Comparison of ENCODE assay signal across 8 cellular contexts in genomic region chr12:108690799-108691153, GRCh38. TPM values are rescaled to one million over a fixed set of nuclear protein-coding genes. Genes with fewer than 3 reads are reported as not detected.
DNase-seq lines count a peak whose midpoint lies in the region; ATAC-seq, FAIRE-seq and TF ChIP-seq lines count a peak whose summit lies in the region.

No MANE protein-coding gene starts in this region.

- H3K36me3 ChIP-seq in keratinocyte (ENCODE audit: control insufficient read depth in 2 of 2, extremely low read depth in 1 of 2, insufficient read depth in 2 of 2, low read length in 2 of 2): peaks cover 2 to 14% of the 10 kb centered on the region in 2 experiments
- H3K36me3 ChIP-seq in thoracic aorta: no peaks in the 10 kb centered on the region

- H3K4me1 Mint-ChIP-seq in activated T-cell treated with anti-CD3 and anti-CD28 coated beads, Interleukin-2, amount 50 U/mL, for 24 hours (ENCODE audit: low read depth): peaks cover 82% of the 10 kb centered on the region
- peaks cover 60% of the 10 kb centered on the region for H3K4me1 Mint-ChIP-seq in activated CD8-positive, alpha-beta T cell treated with anti-CD3 and anti-CD28 coated beads, Interleukin-2, amount 10 ng/mL, durations not matched to agents 7 days and 5 days (ENCODE audit: low read depth)

- H3K4me3 ChIP-seq in keratinocyte (ENCODE audit: control insufficient read depth in 2 of 3, extremely low read depth in 1 of 3, insufficient read depth in 2 of 3, low read depth in 1 of 3, low read length in 3 of 3) (peak overlapping the region in 2 of 3 experiments; percentile 64 to 67), thoracic aorta (peak overlapping the region; percentile 52)

- peaks cover 3% of the 10 kb centered on the region for H4K20me1 ChIP-seq in keratinocyte (ENCODE audit: control insufficient read depth, extremely low read depth, insufficient read depth, low read length)

- H3K27ac Mint-ChIP-seq in activated T-cell treated with anti-CD3 and anti-CD28 coated beads, Interleukin-2, amount 50 U/mL, for 24 hours: peak overlapping the region; percentile 99
- H3K27ac Mint-ChIP-seq in activated CD8-positive, alpha-beta T cell treated with anti-CD3 and anti-CD28 coated beads, Interleukin-2, amount 10 ng/mL, durations not matched to agents 7 days and 5 days: peak overlapping the region; percentile 87

- TF ChIP-seq CTCF in keratinocyte (optimal IDR thresholded peaks at IDR 0.05 in 1 of 3, IDR thresholded peaks at IDR 0.05 in 1 of 3, conservative IDR thresholded peaks at IDR 0.05 in 1 of 3; ENCODE audit: extremely low read depth in 1 of 3, insufficient read depth in 2 of 3, low read length in 3 of 3) (no peak), thoracic aorta (IDR thresholded peaks at IDR 0.05) (no peak)

- no peak for ATAC-seq in activated CD8-positive, alpha-beta T cell treated with anti-CD3 and anti-CD28 coated beads, Interleukin-2, amount 10 ng/mL, durations not matched to agents 7 days and 5 days
- no peak for ATAC-seq in thoracic aorta (ENCODE audit: insufficient number of reproducible peaks, low FRiP score, low read depth)

- H3K9me1 ChIP-seq in keratinocyte (ENCODE audit: control insufficient read depth, extremely low read depth, insufficient read depth, low read length): peaks cover 7% of the 10 kb centered on the region

- no peak for DNase-seq in activated T-cell treated with anti-CD3 and anti-CD28 coated beads, Interleukin-2, amount 50 U/mL, for 24 hours
- DNase-seq in activated T-cell treated with anti-CD3 and anti-CD28 coated beads, Interleukin-2, amount 50 U/mL, for 48 hours: no peak
- no peak for DNase-seq in activated CD8-positive, alpha-beta T cell treated with anti-CD3 and anti-CD28 coated beads, Interleukin-2, amount 10 ng/mL, durations not matched to agents 7 days and 5 days
- DNase-seq in keratinocyte (ENCODE audit: low read depth, low spot score): no peak
- DNase-seq in thoracic aorta (ENCODE audit: low spot score): no peak
- DNase-seq in activated CD4-positive, alpha-beta T cell treated with anti-CD3 and anti-CD28 coated beads, Interleukin-2, amount 50 U/mL, for 4 hours: no peak
- DNase-seq in stimulated activated CD4-positive, alpha-beta T cell treated with anti-CD3 and anti-CD28 coated beads, Interleukin-2, amount 100 ng/mL, for 48 hours: no peak
- no peak for DNase-seq in activated CD4-positive, alpha-beta T cell treated with anti-CD3 and anti-CD28 coated beads, Interleukin-2, amount 50 U/mL, for 48 hours

- H3K27me3 Mint-ChIP-seq in activated T-cell treated with anti-CD3 and anti-CD28 coated beads, Interleukin-2, amount 50 U/mL, for 24 hours: no peaks in the 10 kb centered on the region
- H3K27me3 Mint-ChIP-seq in activated CD8-positive, alpha-beta T cell treated with anti-CD3 and anti-CD28 coated beads, Interleukin-2, amount 10 ng/mL, durations not matched to agents 7 days and 5 days (ENCODE audit: low read depth): no peaks in the 10 kb centered on the region

- H3K27ac ChIP-seq in keratinocyte (ENCODE audit: control insufficient read depth, insufficient read depth, low read length): peak overlapping the region; percentile 98
- peak overlapping the region; percentile 95 for H3K27ac ChIP-seq in thoracic aorta

- CTCF ChIA-PET in activated CD8-positive, alpha-beta T cell treated with anti-CD3 and anti-CD28 coated beads, Interleukin-2, amount 10 ng/mL, durations not matched to agents 7 days and 5 days (lab: Charles Lee): interaction anchor here (1.1 to 4.4 kb wide), 11 partner anchors 11 to 120 kb away, joined by 3 to 41 read pairs (median 4); no protein-coding TSS in a partner anchor

- no peaks in the 10 kb centered on the region for H3K27me3 ChIP-seq in keratinocyte (ENCODE audit: control insufficient read depth, extremely low read depth, insufficient read depth, low read length)
- H3K27me3 ChIP-seq in thoracic aorta (replicated peaks; ENCODE audit: insufficient read depth): no peaks in the 10 kb centered on the region

- H3K4me1 ChIP-seq in keratinocyte (ENCODE audit: control insufficient read depth, extremely low read depth, insufficient read depth, low read length) (peaks cover 53% of the 10 kb centered on the region), thoracic aorta (ENCODE audit: control insufficient read depth in 1 of 2, low read depth in 2 of 2) (peaks cover 63 to 87% of the 10 kb centered on the region in 2 donors)

- H3K9me3 ChIP-seq in keratinocyte (ENCODE audit: control insufficient read depth, low read depth, low read length): no peaks in the 10 kb centered on the region
- H3K9me3 ChIP-seq in thoracic aorta: no peaks in the 10 kb centered on the region

- peak overlapping the region; percentile 64 for H3K4me3 Mint-ChIP-seq in activated T-cell treated with anti-CD3 and anti-CD28 coated beads, Interleukin-2, amount 50 U/mL, for 24 hours
- H3K4me3 Mint-ChIP-seq in activated CD8-positive, alpha-beta T cell treated with anti-CD3 and anti-CD28 coated beads, Interleukin-2, amount 10 ng/mL, durations not matched to agents 7 days and 5 days: peak overlapping the region; percentile 64

- dilution Hi-C loops in keratinocyte (cut with MboI; ENCODE audit: extremely low pct_ligation_motif_present, low sequenced_read_pairs): no loop called here

- peaks cover 11% of the 10 kb centered on the region for H3K36me3 Mint-ChIP-seq in activated T-cell treated with anti-CD3 and anti-CD28 coated beads, Interleukin-2, amount 50 U/mL, for 24 hours (ENCODE audit: low read depth)
- H3K36me3 Mint-ChIP-seq in activated CD8-positive, alpha-beta T cell treated with anti-CD3 and anti-CD28 coated beads, Interleukin-2, amount 10 ng/mL, durations not matched to agents 7 days and 5 days (ENCODE audit: low read depth): peaks cover 9% of the 10 kb centered on the region

- peaks cover 3% of the 10 kb centered on the region for H3K9me3 Mint-ChIP-seq in activated T-cell treated with anti-CD3 and anti-CD28 coated beads, Interleukin-2, amount 50 U/mL, for 24 hours
- no peaks in the 10 kb centered on the region for H3K9me3 Mint-ChIP-seq in activated CD8-positive, alpha-beta T cell treated with anti-CD3 and anti-CD28 coated beads, Interleukin-2, amount 10 ng/mL, durations not matched to agents 7 days and 5 days (ENCODE audit: insufficient read depth)

- peak overlapping the region; percentile 100 for H3K4me2 ChIP-seq in keratinocyte (ENCODE audit: control insufficient read depth, extremely low read depth, insufficient read depth, low read depth, low read length)

- FAIRE-seq in keratinocyte (lab: Jason Lieb, UNC): no peak

- POLR2A ChIA-PET in activated CD8-positive, alpha-beta T cell treated with anti-CD3 and anti-CD28 coated beads, Interleukin-2, amount 10 ng/mL, durations not matched to agents 7 days and 5 days (lab: Charles Lee): interaction anchor here (0.6 to 1.0 kb wide), 2 partner anchors 14 to 40 kb away, joined by 3 read pairs; no protein-coding TSS in a partner anchor

- peak overlapping the region; percentile 86 for H3K9ac ChIP-seq in keratinocyte (ENCODE audit: control insufficient read depth, extremely low read depth, insufficient read depth, low read length)

- peaks cover 79% of the 10 kb centered on the region for H3K79me2 ChIP-seq in keratinocyte (ENCODE audit: control insufficient read depth, insufficient read depth, low read length)

- no peak overlapping the region for H2AFZ ChIP-seq in keratinocyte (ENCODE audit: control insufficient read depth, low read length)

RNA-seq across cellular contexts. Expression of gene CORO1C, which starts 40.5 kb away (rescaled TPM):
- 10 to 100 TPM; 66.3 to 69.2 TPM for total RNA-seq in activated CD8-positive, alpha-beta T cell treated with anti-CD3 and anti-CD28 coated beads, Interleukin-2, amount 10 ng/mL, durations not matched to agents 7 days and 5 days
- polyA plus RNA-seq in keratinocyte: 230 to 283 TPM (median 268 TPM) in 3 replicates
- polyA plus RNA-seq in keratinocyte (2011; ENCODE audit: low read depth): 278 TPM
- 207 and 228 TPM in 2 replicates for polyA plus RNA-seq in keratinocyte (2011; cell fraction: cytosol; rRNA removed)
- 238 and 270 TPM in 2 replicates for polyA plus RNA-seq in keratinocyte (2011; cell fraction: nucleus; rRNA removed)
- 126 and 172 TPM in 2 replicates for polyA plus RNA-seq in keratinocyte (2012; ENCODE audit: low replicate concordance)
- 432 to 917 TPM (median 616 TPM) in 3 replicates for polyA minus RNA-seq in keratinocyte
- 300 TPM for polyA minus RNA-seq in keratinocyte (2011; cell fraction: cytosol; rRNA and poly(A)+ RNA removed)
- 187 and 466 TPM in 2 replicates for polyA minus RNA-seq in keratinocyte (2011; cell fraction: nucleus; rRNA and poly(A)+ RNA removed)
- 100 to 1,000 TPM; 157 to 208 TPM for total RNA-seq in thoracic aorta

RNA-seq across cellular contexts. Expression of gene SELPLG, which starts 57.1 kb away (rescaled TPM):
- 100 to 1,000 TPM; 144 to 150 TPM for total RNA-seq in activated CD8-positive, alpha-beta T cell treated with anti-CD3 and anti-CD28 coated beads, Interleukin-2, amount 10 ng/mL, durations not matched to agents 7 days and 5 days
- 0.80 to 2.2 TPM (median 0.92 TPM) in 3 replicates for polyA plus RNA-seq in keratinocyte
- polyA plus RNA-seq in keratinocyte (2011; ENCODE audit: low read depth): 0.46 TPM
- polyA plus RNA-seq in keratinocyte (2011; cell fraction: cytosol; rRNA removed): 1.3 and 1.4 TPM in 2 replicates
- polyA plus RNA-seq in keratinocyte (2011; cell fraction: nucleus; rRNA removed): 5.0 and 5.9 TPM in 2 replicates
- polyA plus RNA-seq in keratinocyte (2012; ENCODE audit: low replicate concordance): 0.89 and 1.1 TPM in 2 replicates
- 1.1 to 2.2 TPM (median 1.7 TPM) in 3 replicates for polyA minus RNA-seq in keratinocyte
- polyA minus RNA-seq in keratinocyte (2011; cell fraction: cytosol; rRNA and poly(A)+ RNA removed): not detected
- polyA minus RNA-seq in keratinocyte (2011; cell fraction: nucleus; rRNA and poly(A)+ RNA removed): 2.7 and 3.5 TPM in 2 replicates
- 10 to 100 TPM; 14.3 to 17.3 TPM for total RNA-seq in thoracic aorta

Comparison
In these comparisons a context has a peak if more than half of its experiments do, and no peak if none do; other contexts are left out.
1. RNA of gene SELPLG, which starts 57.1 kb away (total RNA-seq): 144 to 150 TPM in activated CD8-positive, alpha-beta T cell treated with anti-CD3 and anti-CD28 coated beads, Interleukin-2, amount 10 ng/mL, durations not matched to agents 7 days and 5 days; 14.3 to 17.3 TPM in thoracic aorta; every median in the first group is over 4 times any median in the second.